13 cellular contexts compared by ENCODE assay signal in genomic region chr13:40439928-40440327, GRCh38.
DNase-seq lines count a peak whose midpoint lies in the region; ATAC-seq and TF ChIP-seq lines count a peak whose summit lies in the region.
"Had no signal": no experiment of that assay in that cellular context is flagged by ENCODE, and none has a peak within 500 bp of the region (broad histone marks: within the 10 kb centered on the region; RNA-seq: fewer than 3 reads in every experiment).

No MANE protein-coding gene starts in this region.

- H3K9me3 Mint-ChIP-seq in activated B cell treated with CpG ODN at 0.5 μM for 24 hours: no peaks in the 10 kb centered on the region

- intact Hi-C loops in activated B cell treated with CpG ODN at 0.5 μM for 24 hours (cut with micrococcal nuclease) (loop anchor here (10.0 kb wide), 2 partner anchors 335 to 875 kb away; partner anchors contain the start of genes MRPS31 and NAA16), Right ventricle myocardium superior (cut with DNase I) (no loop called here), ovary (cut with DNase I) (no loop called here), transverse colon (cut with DNase I; ENCODE audit: low total_unique reads) (no loop called here)

- POLR2A ChIA-PET in activated B cell treated with CpG ODN at 0.5 μM for 24 hours (lab: Charles Lee): interaction anchor here (0.6 to 1.4 kb wide), 7 partner anchors 9 to 1620 kb away, joined by 3 to 8 read pairs (median 3); no protein-coding TSS in a partner anchor

- H3K27me3 ChIP-seq in ovary (no peaks in the 10 kb centered on the region), transverse colon (no peaks in the 10 kb centered on the region)
- H3K27me3 ChIP-seq: colonic mucosa had no signal

- H3K9me3 ChIP-seq in ovary: no peaks in the 10 kb centered on the region
- H3K9me3 ChIP-seq in transverse colon: no peaks in the 10 kb centered on the region
- H3K9me3 ChIP-seq: colonic mucosa had no signal

- H3K4me1 ChIP-seq in ovary (ENCODE audit: insufficient read depth) (peaks cover 25% of the 10 kb centered on the region), transverse colon (peaks cover 15 to 37% (median 17%) of the 10 kb centered on the region in 4 donors)
- H3K4me1 ChIP-seq: colonic mucosa had no signal

- in situ Hi-C loops in transverse colon (cut with MboI; ENCODE audit: low pct_ligation_motif_present in 1 of 4, low pct_unique_long_range_greater_than_20kb in 1 of 4, low sequenced_read_pairs in 3 of 4): no loop called here

- H3K36me3 Mint-ChIP-seq in activated B cell treated with CpG ODN at 0.5 μM for 24 hours (ENCODE audit: low read depth): no peaks in the 10 kb centered on the region

- H3K4me3 Mint-ChIP-seq in activated B cell treated with CpG ODN at 0.5 μM for 24 hours: peak overlapping the region; percentile 11

- peak overlapping the region; percentile 17 to 82 for H3K27ac ChIP-seq in ovary
- peak overlapping the region; percentile 55 to 77 (median 70) for H3K27ac ChIP-seq in transverse colon
- H3K27ac ChIP-seq: colonic mucosa had no signal

- TF ChIP-seq EP300 in ovary (IDR thresholded peaks at IDR 0.05): no peak
- no peak for TF ChIP-seq EP300 in transverse colon (IDR thresholded peaks at IDR 0.05; ENCODE audit: low read depth)

- H3K36me3 ChIP-seq in ovary (no peaks in the 10 kb centered on the region), transverse colon (no peaks in the 10 kb centered on the region)
- H3K36me3 ChIP-seq: colonic mucosa had no signal

- H3K27ac Mint-ChIP-seq in activated B cell treated with CpG ODN at 0.5 μM for 24 hours: peak overlapping the region; percentile 81
- H3K27ac Mint-ChIP-seq: progenitor cell of endocrine pancreas had no signal

- TF ChIP-seq POLR2A in ovary (IDR thresholded peaks at IDR 0.05): peak; percentile 20
- no peak for TF ChIP-seq POLR2A in transverse colon (IDR thresholded peaks at IDR 0.05)

- TF ChIP-seq CTCF in activated B cell treated with CpG ODN at 0.5 μM for 24 hours (IDR thresholded peaks at IDR 0.05) (no peak), ovary (IDR thresholded peaks at IDR 0.05) (no peak), transverse colon (IDR thresholded peaks at IDR 0.05) (no peak)

- CTCF ChIA-PET in activated B cell treated with CpG ODN at 0.5 μM for 24 hours (lab: Charles Lee): interaction anchor here (1.2 to 1.5 kb wide), 2 partner anchors 228 to 233 kb away, joined by 3 to 6 read pairs; no protein-coding TSS in a partner anchor

- no peak overlapping the region for H3K4me3 ChIP-seq in ovary
- H3K4me3 ChIP-seq in transverse colon: no peak overlapping the region
- H3K4me3 ChIP-seq: colonic mucosa had no signal

- peaks cover 82% of the 10 kb centered on the region for H3K4me1 Mint-ChIP-seq in activated B cell treated with CpG ODN at 0.5 μM for 24 hours

- ATAC-seq in activated B cell treated with CpG ODN at 0.5 μM for 24 hours (ENCODE audit: low read depth) (peak; percentile 23), Right ventricle myocardium superior (ENCODE audit: poor library complexity) (peak; percentile 34), HG02840 (IDR thresholded peaks at IDR 0.05; ENCODE audit: low FRiP score, unreplicated experiment) (no peak)

- no peaks in the 10 kb centered on the region for H3K27me3 Mint-ChIP-seq in activated B cell treated with CpG ODN at 0.5 μM for 24 hours
- H3K27me3 Mint-ChIP-seq: progenitor cell of endocrine pancreas had no signal

- DNase-seq in activated B cell treated with CpG ODN at 0.5 μM for 24 hours (no peak), Right ventricle myocardium superior (peak; percentile 60), ovary (peak in 4 of 5 donors; percentile 51 to 67 (median 57)), transverse colon (no peak), NOMO-1 (lab: John Stamatoyannopoulos, UW; ENCODE audit: unreplicated experiment in 2 of 2) (no peak), C1 segment of cervical spinal cord (lab: John Stamatoyannopoulos, UW) (no peak), HK-2 (ENCODE audit: unreplicated experiment) (no peak)
- DNase-seq: colonic mucosa; midbrain; NCI-H2107; stimulated activated CD4-positive, alpha-beta T cell treated with anti-CD3 and anti-CD28 coated beads, Interleukin-4, amount 100 ng/mL, for 24 hours had no signal

Comparison
In these comparisons a context has a peak if more than half of its experiments do, and no peak if none do; other contexts are left out.
1. DNase-seq: peak in Right ventricle myocardium superior (single experiment) and ovary (4 of 5); none in activated B cell treated with CpG ODN at 0.5 μM for 24 hours (single experiment), transverse colon (single experiment), NOMO-1 (0 of 2), C1 segment of cervical spinal cord (0 of 14) and HK-2 (single experiment).